1 cellular context compared by ENCODE assay signal in the genomic region with DNA sequence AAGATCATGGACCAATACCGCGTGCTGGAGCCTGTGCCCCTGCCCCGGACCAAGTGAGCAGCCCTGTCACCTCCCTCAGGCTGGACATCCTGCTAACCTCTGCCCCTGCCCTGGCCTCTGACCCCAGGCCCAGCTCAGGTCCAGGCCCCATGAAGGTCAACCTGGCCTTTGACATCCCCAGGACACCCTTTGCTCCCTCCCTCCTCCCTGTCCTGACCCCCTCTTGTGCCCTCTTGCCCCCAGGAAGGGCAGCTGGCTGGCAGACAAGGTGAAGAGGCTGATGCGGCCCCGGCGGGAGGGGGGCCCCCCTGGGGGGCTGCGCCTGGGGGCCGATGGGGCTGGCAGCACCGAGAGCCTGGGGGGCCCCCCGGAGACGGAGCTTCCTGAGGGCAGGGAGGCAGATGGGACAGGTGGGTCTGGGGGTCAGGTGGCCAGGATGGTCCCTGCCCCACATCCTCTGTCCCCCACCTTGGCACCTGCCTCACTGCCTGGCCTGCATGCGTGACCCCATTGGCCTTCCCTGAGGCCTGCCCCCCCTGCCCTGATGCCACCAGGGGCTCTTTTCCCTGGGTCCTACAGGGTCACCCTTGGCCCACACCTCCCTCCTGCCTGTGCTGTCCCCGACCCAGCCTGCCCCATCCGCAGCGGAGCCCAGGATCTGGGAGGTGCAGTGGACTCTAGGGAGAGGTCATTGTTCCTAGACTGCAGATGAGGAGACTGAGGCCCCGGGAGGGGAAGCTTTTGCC.
TF ChIP-seq lines count a peak whose summit lies in the region.

No MANE protein-coding gene starts in this region.

TF ChIP-seq in HepG2, 621 proteins besides CTCF, POLR2A, EP300 and RAD21 (continued from another document):
- TF ChIP-seq, protein P1, sequence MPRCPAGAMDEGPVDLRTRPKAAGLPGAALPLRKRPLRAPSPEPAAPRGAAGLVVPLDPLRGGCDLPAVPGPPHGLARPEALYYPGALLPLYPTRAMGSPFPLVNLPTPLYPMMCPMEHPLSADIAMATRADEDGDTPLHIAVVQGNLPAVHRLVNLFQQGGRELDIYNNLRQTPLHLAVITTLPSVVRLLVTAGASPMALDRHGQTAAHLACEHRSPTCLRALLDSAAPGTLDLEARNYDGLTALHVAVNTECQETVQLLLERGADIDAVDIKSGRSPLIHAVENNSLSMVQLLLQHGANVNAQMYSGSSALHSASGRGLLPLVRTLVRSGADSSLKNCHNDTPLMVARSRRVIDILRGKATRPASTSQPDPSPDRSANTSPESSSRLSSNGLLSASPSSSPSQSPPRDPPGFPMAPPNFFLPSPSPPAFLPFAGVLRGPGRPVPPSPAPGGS (CRISPR knock-in tag; IDR thresholded peaks at IDR 0.05): no peak
- TF ChIP-seq HNF4A (CRISPR knock-in tag; IDR thresholded peaks at IDR 0.05): peak; percentile 71
- TF ChIP-seq NR2C2 (CRISPR knock-in tag; IDR thresholded peaks at IDR 0.05; ENCODE audit: borderline replicate concordance): peak; percentile 93
- TF ChIP-seq, protein P2, sequence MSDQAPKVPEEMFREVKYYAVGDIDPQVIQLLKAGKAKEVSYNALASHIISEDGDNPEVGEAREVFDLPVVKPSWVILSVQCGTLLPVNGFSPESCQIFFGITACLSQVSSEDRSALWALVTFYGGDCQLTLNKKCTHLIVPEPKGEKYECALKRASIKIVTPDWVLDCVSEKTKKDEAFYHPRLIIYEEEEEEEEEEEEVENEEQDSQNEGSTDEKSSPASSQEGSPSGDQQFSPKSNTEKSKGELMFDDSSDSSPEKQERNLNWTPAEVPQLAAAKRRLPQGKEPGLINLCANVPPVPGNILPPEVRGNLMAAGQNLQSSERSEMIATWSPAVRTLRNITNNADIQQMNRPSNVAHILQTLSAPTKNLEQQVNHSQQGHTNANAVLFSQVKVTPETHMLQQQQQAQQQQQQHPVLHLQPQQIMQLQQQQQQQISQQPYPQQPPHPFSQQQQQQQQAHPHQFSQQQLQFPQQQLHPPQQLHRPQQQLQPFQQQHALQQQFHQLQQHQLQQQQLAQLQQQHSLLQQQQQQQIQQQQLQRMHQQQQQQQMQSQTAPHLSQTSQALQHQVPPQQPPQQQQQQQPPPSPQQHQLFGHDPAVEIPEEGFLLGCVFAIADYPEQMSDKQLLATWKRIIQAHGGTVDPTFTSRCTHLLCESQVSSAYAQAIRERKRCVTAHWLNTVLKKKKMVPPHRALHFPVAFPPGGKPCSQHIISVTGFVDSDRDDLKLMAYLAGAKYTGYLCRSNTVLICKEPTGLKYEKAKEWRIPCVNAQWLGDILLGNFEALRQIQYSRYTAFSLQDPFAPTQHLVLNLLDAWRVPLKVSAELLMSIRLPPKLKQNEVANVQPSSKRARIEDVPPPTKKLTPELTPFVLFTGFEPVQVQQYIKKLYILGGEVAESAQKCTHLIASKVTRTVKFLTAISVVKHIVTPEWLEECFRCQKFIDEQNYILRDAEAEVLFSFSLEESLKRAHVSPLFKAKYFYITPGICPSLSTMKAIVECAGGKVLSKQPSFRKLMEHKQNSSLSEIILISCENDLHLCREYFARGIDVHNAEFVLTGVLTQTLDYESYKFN (CRISPR knock-in tag; conservative IDR thresholded peaks at IDR 0.05): peak; percentile 28; the same call in 1 of the 2 replicates
- TF ChIP-seq SALL1 (CRISPR knock-in tag; IDR thresholded peaks at IDR 0.05): peak; percentile 16; the same call in 1 of the 2 replicates
- TF ChIP-seq ESRRA (CRISPR knock-in tag; IDR thresholded peaks at IDR 0.05; ENCODE audit: low read depth): peak; percentile 94
- TF ChIP-seq NR2F6 (IDR thresholded peaks at IDR 0.05): peak; percentile 87
- TF ChIP-seq NR2F6 (CRISPR knock-in tag; IDR thresholded peaks at IDR 0.05): peak; percentile 80
- TF ChIP-seq, protein P3, sequence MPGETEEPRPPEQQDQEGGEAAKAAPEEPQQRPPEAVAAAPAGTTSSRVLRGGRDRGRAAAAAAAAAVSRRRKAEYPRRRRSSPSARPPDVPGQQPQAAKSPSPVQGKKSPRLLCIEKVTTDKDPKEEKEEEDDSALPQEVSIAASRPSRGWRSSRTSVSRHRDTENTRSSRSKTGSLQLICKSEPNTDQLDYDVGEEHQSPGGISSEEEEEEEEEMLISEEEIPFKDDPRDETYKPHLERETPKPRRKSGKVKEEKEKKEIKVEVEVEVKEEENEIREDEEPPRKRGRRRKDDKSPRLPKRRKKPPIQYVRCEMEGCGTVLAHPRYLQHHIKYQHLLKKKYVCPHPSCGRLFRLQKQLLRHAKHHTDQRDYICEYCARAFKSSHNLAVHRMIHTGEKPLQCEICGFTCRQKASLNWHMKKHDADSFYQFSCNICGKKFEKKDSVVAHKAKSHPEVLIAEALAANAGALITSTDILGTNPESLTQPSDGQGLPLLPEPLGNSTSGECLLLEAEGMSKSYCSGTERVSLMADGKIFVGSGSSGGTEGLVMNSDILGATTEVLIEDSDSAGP (CRISPR knock-in tag; IDR thresholded peaks at IDR 0.05; ENCODE audit: borderline replicate concordance): peak; percentile 16; the same call in 1 of the 2 replicates
- TF ChIP-seq, protein P4, sequence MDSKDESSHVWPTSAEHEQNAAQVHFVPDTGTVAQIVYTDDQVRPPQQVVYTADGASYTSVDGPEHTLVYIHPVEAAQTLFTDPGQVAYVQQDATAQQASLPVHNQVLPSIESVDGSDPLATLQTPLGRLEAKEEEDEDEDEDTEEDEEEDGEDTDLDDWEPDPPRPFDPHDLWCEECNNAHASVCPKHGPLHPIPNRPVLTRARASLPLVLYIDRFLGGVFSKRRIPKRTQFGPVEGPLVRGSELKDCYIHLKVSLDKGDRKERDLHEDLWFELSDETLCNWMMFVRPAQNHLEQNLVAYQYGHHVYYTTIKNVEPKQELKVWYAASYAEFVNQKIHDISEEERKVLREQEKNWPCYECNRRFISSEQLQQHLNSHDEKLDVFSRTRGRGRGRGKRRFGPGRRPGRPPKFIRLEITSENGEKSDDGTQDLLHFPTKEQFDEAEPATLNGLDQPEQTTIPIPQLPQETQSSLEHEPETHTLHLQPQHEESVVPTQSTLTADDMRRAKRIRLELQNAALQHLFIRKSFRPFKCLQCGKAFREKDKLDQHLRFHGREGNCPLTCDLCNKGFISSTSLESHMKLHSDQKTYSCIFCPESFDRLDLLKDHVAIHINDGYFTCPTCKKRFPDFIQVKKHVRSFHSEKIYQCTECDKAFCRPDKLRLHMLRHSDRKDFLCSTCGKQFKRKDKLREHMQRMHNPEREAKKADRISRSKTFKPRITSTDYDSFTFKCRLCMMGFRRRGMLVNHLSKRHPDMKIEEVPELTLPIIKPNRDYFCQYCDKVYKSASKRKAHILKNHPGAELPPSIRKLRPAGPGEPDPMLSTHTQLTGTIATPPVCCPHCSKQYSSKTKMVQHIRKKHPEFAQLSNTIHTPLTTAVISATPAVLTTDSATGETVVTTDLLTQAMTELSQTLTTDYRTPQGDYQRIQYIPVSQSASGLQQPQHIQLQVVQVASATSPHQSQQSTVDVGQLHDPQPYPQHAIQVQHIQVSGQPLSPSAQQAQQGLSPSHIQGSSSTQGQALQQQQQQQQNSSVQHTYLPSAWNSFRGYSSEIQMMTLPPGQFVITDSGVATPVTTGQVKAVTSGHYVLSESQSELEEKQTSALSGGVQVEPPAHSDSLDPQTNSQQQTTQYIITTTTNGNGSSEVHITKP (CRISPR knock-in tag; IDR thresholded peaks at IDR 0.05; ENCODE audit: low read depth): no peak
- TF ChIP-seq RBM39 (IDR thresholded peaks at IDR 0.05; ENCODE audit: low read depth, low read length, poor library complexity, severe bottlenecking): peak; percentile 20
- TF ChIP-seq HNF4G (IDR thresholded peaks at IDR 0.05; ENCODE audit: borderline replicate concordance, low read depth, low read length): peak; percentile 44
- TF ChIP-seq HNF4G (CRISPR knock-in tag; IDR thresholded peaks at IDR 0.05; ENCODE audit: borderline replicate concordance, low read depth): 0 out of 2 replicates have a peak, but pooled peaks have one; percentile 25
- TF ChIP-seq ZNF883 (CRISPR knock-in tag; IDR thresholded peaks at IDR 0.05; ENCODE audit: not compliant biosample characterization): peak; percentile 38
- no peak for TF ChIP-seq AGO1 (IDR thresholded peaks at IDR 0.05; ENCODE audit: low read depth, low read length, poor library complexity, severe bottlenecking)
- TF ChIP-seq GTF2F1 (IDR thresholded peaks at IDR 0.05; ENCODE audit: low read length): no peak
- TF ChIP-seq, protein P5, sequence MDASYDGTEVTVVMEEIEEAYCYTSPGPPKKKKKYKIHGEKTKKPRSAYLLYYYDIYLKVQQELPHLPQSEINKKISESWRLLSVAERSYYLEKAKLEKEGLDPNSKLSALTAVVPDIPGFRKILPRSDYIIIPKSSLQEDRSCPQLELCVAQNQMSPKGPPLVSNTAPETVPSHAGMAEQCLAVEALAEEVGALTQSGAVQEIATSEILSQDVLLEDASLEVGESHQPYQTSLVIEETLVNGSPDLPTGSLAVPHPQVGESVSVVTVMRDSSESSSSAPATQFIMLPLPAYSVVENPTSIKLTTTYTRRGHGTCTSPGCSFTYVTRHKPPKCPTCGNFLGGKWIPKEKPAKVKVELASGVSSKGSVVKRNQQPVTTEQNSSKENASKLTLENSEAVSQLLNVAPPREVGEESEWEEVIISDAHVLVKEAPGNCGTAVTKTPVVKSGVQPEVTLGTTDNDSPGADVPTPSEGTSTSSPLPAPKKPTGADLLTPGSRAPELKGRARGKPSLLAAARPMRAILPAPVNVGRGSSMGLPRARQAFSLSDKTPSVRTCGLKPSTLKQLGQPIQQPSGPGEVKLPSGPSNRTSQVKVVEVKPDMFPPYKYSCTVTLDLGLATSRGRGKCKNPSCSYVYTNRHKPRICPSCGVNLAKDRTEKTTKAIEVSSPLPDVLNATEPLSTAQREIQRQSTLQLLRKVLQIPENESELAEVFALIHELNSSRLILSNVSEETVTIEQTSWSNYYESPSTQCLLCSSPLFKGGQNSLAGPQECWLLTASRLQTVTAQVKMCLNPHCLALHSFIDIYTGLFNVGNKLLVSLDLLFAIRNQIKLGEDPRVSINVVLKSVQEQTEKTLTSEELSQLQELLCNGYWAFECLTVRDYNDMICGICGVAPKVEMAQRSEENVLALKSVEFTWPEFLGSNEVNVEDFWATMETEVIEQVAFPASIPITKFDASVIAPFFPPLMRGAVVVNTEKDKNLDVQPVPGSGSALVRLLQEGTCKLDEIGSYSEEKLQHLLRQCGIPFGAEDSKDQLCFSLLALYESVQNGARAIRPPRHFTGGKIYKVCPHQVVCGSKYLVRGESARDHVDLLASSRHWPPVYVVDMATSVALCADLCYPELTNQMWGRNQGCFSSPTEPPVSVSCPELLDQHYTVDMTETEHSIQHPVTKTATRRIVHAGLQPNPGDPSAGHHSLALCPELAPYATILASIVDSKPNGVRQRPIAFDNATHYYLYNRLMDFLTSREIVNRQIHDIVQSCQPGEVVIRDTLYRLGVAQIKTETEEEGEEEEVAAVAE (CRISPR knock-in tag; IDR thresholded peaks at IDR 0.05; ENCODE audit: borderline replicate concordance): no peak
- TF ChIP-seq RARA (CRISPR knock-in tag; IDR thresholded peaks at IDR 0.05): peak; percentile 47; the same call in 1 of the 2 replicates
- TF ChIP-seq ZSCAN22 (CRISPR knock-in tag; IDR thresholded peaks at IDR 0.05): peak; percentile 91
- TF ChIP-seq RXRA (CRISPR knock-in tag; IDR thresholded peaks at IDR 0.05): peak; percentile 57; the same call in 1 of the 2 replicates
- TF ChIP-seq, protein P6, sequence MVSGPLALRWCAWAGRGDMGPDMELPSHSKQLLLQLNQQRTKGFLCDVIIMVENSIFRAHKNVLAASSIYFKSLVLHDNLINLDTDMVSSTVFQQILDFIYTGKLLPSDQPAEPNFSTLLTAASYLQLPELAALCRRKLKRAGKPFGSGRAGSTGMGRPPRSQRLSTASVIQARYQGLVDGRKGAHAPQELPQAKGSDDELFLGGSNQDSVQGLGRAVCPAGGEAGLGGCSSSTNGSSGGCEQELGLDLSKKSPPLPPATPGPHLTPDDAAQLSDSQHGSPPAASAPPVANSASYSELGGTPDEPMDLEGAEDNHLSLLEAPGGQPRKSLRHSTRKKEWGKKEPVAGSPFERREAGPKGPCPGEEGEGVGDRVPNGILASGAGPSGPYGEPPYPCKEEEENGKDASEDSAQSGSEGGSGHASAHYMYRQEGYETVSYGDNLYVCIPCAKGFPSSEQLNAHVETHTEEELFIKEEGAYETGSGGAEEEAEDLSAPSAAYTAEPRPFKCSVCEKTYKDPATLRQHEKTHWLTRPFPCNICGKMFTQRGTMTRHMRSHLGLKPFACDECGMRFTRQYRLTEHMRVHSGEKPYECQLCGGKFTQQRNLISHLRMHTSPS (CRISPR knock-in tag; IDR thresholded peaks at IDR 0.05; ENCODE audit: low read depth): peak; percentile 46; the same call in 1 of the 2 replicates
- TF ChIP-seq ETV5 (CRISPR knock-in tag; IDR thresholded peaks at IDR 0.05; ENCODE audit: borderline replicate concordance): no peak
- no peak for TF ChIP-seq MBNL3 (CRISPR knock-in tag; conservative IDR thresholded peaks at IDR 0.05)
- no peak for TF ChIP-seq ATF7 (IDR thresholded peaks at IDR 0.05)
- TF ChIP-seq ATF7 (CRISPR knock-in tag; IDR thresholded peaks at IDR 0.05): 0 out of 2 replicates have a peak, but pooled peaks have one; percentile 22
- peak; percentile 85 for TF ChIP-seq ZMYM3 (CRISPR knock-in tag; IDR thresholded peaks at IDR 0.05)
- 0 out of 2 replicates have a peak, but pooled peaks have one; percentile 49 for TF ChIP-seq MTA1 (CRISPR knock-in tag; IDR thresholded peaks at IDR 0.05; ENCODE audit: borderline replicate concordance)
- TF ChIP-seq, protein P7, sequence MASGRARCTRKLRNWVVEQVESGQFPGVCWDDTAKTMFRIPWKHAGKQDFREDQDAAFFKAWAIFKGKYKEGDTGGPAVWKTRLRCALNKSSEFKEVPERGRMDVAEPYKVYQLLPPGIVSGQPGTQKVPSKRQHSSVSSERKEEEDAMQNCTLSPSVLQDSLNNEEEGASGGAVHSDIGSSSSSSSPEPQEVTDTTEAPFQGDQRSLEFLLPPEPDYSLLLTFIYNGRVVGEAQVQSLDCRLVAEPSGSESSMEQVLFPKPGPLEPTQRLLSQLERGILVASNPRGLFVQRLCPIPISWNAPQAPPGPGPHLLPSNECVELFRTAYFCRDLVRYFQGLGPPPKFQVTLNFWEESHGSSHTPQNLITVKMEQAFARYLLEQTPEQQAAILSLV (CRISPR knock-in tag; IDR thresholded peaks at IDR 0.05; ENCODE audit: borderline replicate concordance): no peak
- no peak for TF ChIP-seq CEBPB (IDR thresholded peaks at IDR 0.05; ENCODE audit: borderline replicate concordance, low read depth, low read length)
- peak; percentile 41; the same call in 1 of the 2 replicates for TF ChIP-seq ZFX (CRISPR knock-in tag; IDR thresholded peaks at IDR 0.05; ENCODE audit: low read depth)
- 0 out of 2 replicates have a peak, but pooled peaks have one; percentile 33 for TF ChIP-seq ZSCAN25 (CRISPR knock-in tag; IDR thresholded peaks at IDR 0.05)
- no peak for TF ChIP-seq ZKSCAN5 (CRISPR knock-in tag; IDR thresholded peaks at IDR 0.05)
